Comparison of ENCODE assay signal across 8 cellular contexts in genomic region chr19:36113895-36114762, GRCh38. TPM values are rescaled to one million over a fixed set of nuclear protein-coding genes. Genes with fewer than 3 reads are reported as not detected.
DNase-seq lines count a peak whose midpoint lies in the region; ATAC-seq and TF ChIP-seq lines count a peak whose summit lies in the region.

No MANE protein-coding gene starts in this region.

- peak overlapping the region; percentile 79 for H3K27ac ChIP-seq in DND-41 (ENCODE audit: low read length)
- peak overlapping the region; percentile 66; the same call in 1 of the 2 replicates for H3K27ac ChIP-seq in SK-N-MC
- peak overlapping the region; percentile 74 for H3K27ac ChIP-seq in mesodermal cell (ENCODE audit: low read depth, low read length, severe bottlenecking)
- H3K27ac ChIP-seq in thyroid gland: peak overlapping the region; percentile 24 to 84 (median 68)

- H3K4me3 ChIP-seq in DND-41 (ENCODE audit: low read depth in 1 of 2, low read length in 2 of 2) (peak overlapping the region; percentile 55 to 68; a peak in 3 of 4 replicates), SK-N-MC (peak overlapping the region; percentile 97), mesodermal cell (ENCODE audit: extremely low read depth, insufficient read depth, low read length, poor library complexity, severe bottlenecking) (peak overlapping the region; percentile 81), thyroid gland (replicated peaks in 1 of 3) (peak overlapping the region; percentile 13 to 87 (median 60))

- peak overlapping the region; percentile 96 for H3K4me2 ChIP-seq in DND-41 (ENCODE audit: insufficient read depth, low read length)

- H3K27me3 ChIP-seq in DND-41 (ENCODE audit: insufficient read depth, low read length, poor library complexity) (no peaks in the 10 kb centered on the region), thyroid gland (no peaks in the 10 kb centered on the region)

- H2AFZ ChIP-seq in DND-41 (ENCODE audit: low read depth, low read length): peak overlapping the region; percentile 80

- peaks cover 35% of the 10 kb centered on the region for H3K4me1 ChIP-seq in DND-41 (ENCODE audit: insufficient read depth, low read length)
- peaks cover 8% of the 10 kb centered on the region for H3K4me1 ChIP-seq in mesodermal cell (ENCODE audit: control insufficient read depth, insufficient read depth, low read length, poor library complexity, severe bottlenecking)
- peaks cover 15 to 16% of the 10 kb centered on the region in 2 donors for H3K4me1 ChIP-seq in thyroid gland

- peaks cover 41% of the 10 kb centered on the region for H3K79me2 ChIP-seq in DND-41 (ENCODE audit: insufficient read depth, low read length)

- peaks cover 12% of the 10 kb centered on the region for H4K20me1 ChIP-seq in DND-41 (ENCODE audit: insufficient read depth, low read length)

- TF ChIP-seq CTCF in DND-41 (IDR thresholded peaks at IDR 0.05; ENCODE audit: borderline replicate concordance, extremely low read depth, low read length, poor library complexity, severe bottlenecking): peak; percentile 15
- no peak for TF ChIP-seq CTCF in thyroid gland (IDR thresholded peaks at IDR 0.05)

- H3K9ac ChIP-seq in DND-41 (ENCODE audit: low read depth, low read length) (peak overlapping the region; percentile 72), SK-N-MC (ENCODE audit: insufficient read length) (peak overlapping the region; percentile 89)

- TF ChIP-seq POLR2A in thyroid gland (IDR thresholded peaks at IDR 0.05): no peak

- intact Hi-C loops in thyroid gland (cut with DNase I): loop anchor here (5.0 kb wide), 1 partner anchor 57 kb away; no protein-coding TSS in a partner anchor

- peaks cover 49% of the 10 kb centered on the region for H3K36me3 ChIP-seq in DND-41 (ENCODE audit: insufficient read depth, low read length)
- peaks cover 13% of the 10 kb centered on the region; the same call in 1 of the 2 replicates for H3K36me3 ChIP-seq in SK-N-MC (ENCODE audit: insufficient read depth, low read length)
- peaks cover 53% of the 10 kb centered on the region for H3K36me3 ChIP-seq in mesodermal cell (ENCODE audit: control insufficient read depth, insufficient read depth, low read length)
- peaks cover 12 to 23% of the 10 kb centered on the region in 2 donors for H3K36me3 ChIP-seq in thyroid gland

- H3K9me3 ChIP-seq in DND-41 (ENCODE audit: insufficient read depth, low read length, severe bottlenecking): no peaks in the 10 kb centered on the region
- no peaks in the 10 kb centered on the region for H3K9me3 ChIP-seq in SK-N-MC (ENCODE audit: low read depth, low read length)
- H3K9me3 ChIP-seq in mesodermal cell (ENCODE audit: control insufficient read depth, low read length): no peaks in the 10 kb centered on the region
- H3K9me3 ChIP-seq in thyroid gland: no peaks in the 10 kb centered on the region

- DNase-seq in DND-41: no peak
- DNase-seq in SK-N-MC (ENCODE audit: low read depth, low spot score): no peak
- DNase-seq in dermis blood vessel endothelial cell: peak; percentile 41
- DNase-seq in thyroid gland: peak; percentile 34 to 49
- no peak for DNase-seq in activated gamma-delta T cell (lab: John Stamatoyannopoulos, UW)

- WGBS in mesodermal cell (ENCODE audit: insufficient coverage in 2 of 2), 2 experiments: 10 to 18% methylated on average over 28 to 34 of the region's 49 CpGs
- 4 to 9% methylated on average over 24 to 48 of the region's 49 CpGs for WGBS in thyroid gland, 2 donors

- ATAC-seq in DND-41 (ENCODE audit: insufficient read depth, low read depth) (no peak), HG02642 (IDR thresholded peaks at IDR 0.05; ENCODE audit: poor library complexity, unreplicated experiment) (peak; percentile 0), HG03442 (IDR thresholded peaks at IDR 0.05; ENCODE audit: unreplicated experiment) (no peak)

RNA-seq across cellular contexts. Expression of gene POLR2I, which starts 0.5 kb away (rescaled TPM):
- total RNA-seq in dermis blood vessel endothelial cell: 42.9 and 71.1 TPM in 2 replicates
- 94.6 TPM for polyA plus RNA-seq in mesodermal cell (2013, experiment 1 of 2)
- polyA plus RNA-seq in mesodermal cell (2013, experiment 2 of 2): 93.8 TPM
- total RNA-seq in thyroid gland: 100 to 1,000 TPM in 1 of 4 donors, 10 to 100 TPM in 3; 53.7 to 101 (median 76.9) TPM

RNA-seq across cellular contexts. Expression of gene TBCB, which starts 1.1 kb away (rescaled TPM):
- total RNA-seq in dermis blood vessel endothelial cell (201 and 226 TPM in 2 replicates), thyroid gland (100 to 1,000 TPM in 2 of 4 donors, 10 to 100 TPM in 2; 57.2 to 143 (median 104) TPM)
- 216 TPM for polyA plus RNA-seq in mesodermal cell (2013, experiment 1 of 2)
- 201 TPM for polyA plus RNA-seq in mesodermal cell (2013, experiment 2 of 2)

RNA-seq across cellular contexts. Expression of gene OVOL3, which starts 3.2 kb away (rescaled TPM):
- not detected in 2 replicates for total RNA-seq in dermis blood vessel endothelial cell
- not detected for polyA plus RNA-seq in mesodermal cell (2013, experiment 1 of 2)
- not detected for polyA plus RNA-seq in mesodermal cell (2013, experiment 2 of 2)
- total RNA-seq in thyroid gland: not detected

RNA-seq across cellular contexts. Expression of gene CAPNS1, which starts 25.7 kb away (rescaled TPM):
- total RNA-seq in dermis blood vessel endothelial cell (314 and 443 TPM in 2 replicates), thyroid gland (100 to 1,000 TPM; 153 to 179 (median 166) TPM)
- polyA plus RNA-seq in mesodermal cell (2013, experiment 1 of 2): 761 TPM
- polyA plus RNA-seq in mesodermal cell (2013, experiment 2 of 2): 703 TPM

RNA-seq across cellular contexts. Expression of gene COX7A1, which starts 38.1 kb away (rescaled TPM):
- total RNA-seq in dermis blood vessel endothelial cell (7.1 and 24.0 TPM in 2 replicates), thyroid gland (10 to 100 TPM in 3 of 4 donors, 1 to 10 TPM in 1; 8.0 to 36.7 (median 21.2) TPM)
- not detected for polyA plus RNA-seq in mesodermal cell (2013, experiment 1 of 2)
- polyA plus RNA-seq in mesodermal cell (2013, experiment 2 of 2): not detected

Comparison
In these comparisons a context has a peak if more than half of its experiments do, and no peak if none do; other contexts are left out.
1. DNase-seq: peak in dermis blood vessel endothelial cell (single experiment) and thyroid gland (2 of 2); none in DND-41 (single experiment), SK-N-MC (single experiment) and activated gamma-delta T cell (single experiment).
2. Peak in every context shown above with its lines, with median percentiles within 50 percentile points of each other: H3K27ac ChIP-seq and H3K4me3 ChIP-seq.